Comparison of ENCODE assay signal across 8 cellular contexts in genomic region chr3:53254810-53255359, GRCh38. TPM values are rescaled to one million over a fixed set of nuclear protein-coding genes. Genes with fewer than 3 reads are reported as not detected.
DNase-seq lines count a peak whose midpoint lies in the region; ATAC-seq and TF ChIP-seq lines count a peak whose summit lies in the region.

No MANE protein-coding gene starts in this region.

- peaks cover 24 to 65% (median 58%) of the 10 kb centered on the region in 6 donors for H3K4me1 ChIP-seq in spleen

- DNase-seq in Daoy (ENCODE audit: low read depth), result peak; percentile 66
- peak; percentile 39 for DNase-seq in KG1 (lab: John Stamatoyannopoulos, UW)
- DNase-seq in caudate nucleus (lab: John Stamatoyannopoulos, UW), result peak in 35 of 61 donors; percentile 8 to 75 (median 41)
- DNase-seq in iris pigment epithelial cell (ENCODE audit: low read depth), result peak; percentile 66
- peak; percentile 92 for DNase-seq in spleen
- no peak for DNase-seq in GF-D8 (lab: John Stamatoyannopoulos, UW)

- peak overlapping the region; percentile 95 for H3K27ac ChIP-seq in VCaP
- peak overlapping the region; percentile 65 for H3K27ac ChIP-seq in caudate nucleus (ENCODE audit: low read depth, low read length)
- H3K27ac ChIP-seq in spleen, result peak overlapping the region; percentile 75 to 98 (median 94)

- H3K27me3 ChIP-seq in spleen (replicated peaks in 1 of 7), result no peaks in the 10 kb centered on the region

- H3K9me3 ChIP-seq in spleen, result no peaks in the 10 kb centered on the region

- WGBS in spleen, 5 donors, result 0 to 2% (median 1%) methylated on average over 18 to 21 of the region's 21 CpGs

- intact Hi-C loops in spleen (cut with DNase I; ENCODE audit: low total_unique reads), result no loop called here

- H3K4me3 ChIP-seq in spleen, result peak overlapping the region; percentile 92 to 100 (median 98)

- no peak for TF ChIP-seq CTCF in VCaP (conservative IDR thresholded peaks at IDR 0.05)
- no peak for TF ChIP-seq CTCF in spleen (IDR thresholded peaks at IDR 0.05 in 8 of 11, conservative IDR thresholded peaks at IDR 0.05 in 3 of 11)

- H3K36me3 ChIP-seq in spleen, result no peaks in the 10 kb centered on the region

- TF ChIP-seq POLR2A in spleen (IDR thresholded peaks at IDR 0.05), result no peak

- peak; percentile 50 for ATAC-seq in GM21528 (IDR thresholded peaks at IDR 0.05; ENCODE audit: low FRiP score, unreplicated experiment)

RNA-seq across cellular contexts. Expression of gene TKT, which starts 0.9 kb away (rescaled TPM):
- 197 and 212 TPM in 2 replicates for total RNA-seq in Daoy (2014; rRNA removed; shearing (Covaris generic))
- total RNA-seq in spleen, result 100 to 1,000 TPM; 253 to 490 (median 287) TPM
- 100 to 1,000 TPM; 110 to 195 (median 137) TPM for polyA plus RNA-seq in spleen
